In genomic region chr11:78586452-78587046, GRCh38 we compare ENCODE assay signal across 9 cellular contexts. TPM values are rescaled to one million over a fixed set of nuclear protein-coding genes. Genes with fewer than 3 reads are reported as not detected.
DNase-seq lines count a peak whose midpoint lies in the region; ATAC-seq and TF ChIP-seq lines count a peak whose summit lies in the region.
"Had no signal": no experiment of that assay in that cellular context is flagged by ENCODE, and none has a peak within 500 bp of the region (broad histone marks: within the 10 kb centered on the region; RNA-seq: fewer than 3 reads in every experiment).

No MANE protein-coding gene starts in this region.

- TF ChIP-seq CTCF in dorsolateral prefrontal cortex (IDR thresholded peaks at IDR 0.05 in 54 of 56, conservative IDR thresholded peaks at IDR 0.05 in 2 of 56; ENCODE audit: low read depth in 1 of 56, partially characterized antibody in 56 of 56) (peak in 43 of 56 donors; percentile 2 to 46 (median 28)), progenitor cell of endocrine pancreas (IDR thresholded peaks at IDR 0.05; ENCODE audit: unreplicated experiment) (peak; percentile 56)

- intact Hi-C loops in dorsolateral prefrontal cortex (cut with DNase I) (no loop called here), posterior cingulate gyrus (cut with DNase I) (no loop called here)

- peaks cover 7% of the 10 kb centered on the region for H3K36me3 Mint-ChIP-seq in progenitor cell of endocrine pancreas (ENCODE audit: insufficient read depth)

- no peak overlapping the region for H3K4me3 Mint-ChIP-seq in progenitor cell of endocrine pancreas (ENCODE audit: low read depth)

- H3K27ac Mint-ChIP-seq in progenitor cell of endocrine pancreas: no peak overlapping the region

- peaks cover 4% of the 10 kb centered on the region for H3K4me1 Mint-ChIP-seq in progenitor cell of endocrine pancreas (ENCODE audit: low read depth)

- H3K9me3 Mint-ChIP-seq in progenitor cell of endocrine pancreas (ENCODE audit: low read depth): peaks cover 17% of the 10 kb centered on the region

- no peak overlapping the region for H3K4me3 ChIP-seq in dorsolateral prefrontal cortex
- H3K4me3 ChIP-seq: BLaER1 had no signal

- H3K27me3 ChIP-seq in dorsolateral prefrontal cortex: no peaks in the 10 kb centered on the region
- H3K27me3 ChIP-seq: BLaER1 had no signal

- H3K27ac ChIP-seq in dorsolateral prefrontal cortex: no peak overlapping the region
- H3K27ac ChIP-seq: BLaER1 had no signal

- no peak for ATAC-seq in HG03442 (IDR thresholded peaks at IDR 0.05; ENCODE audit: unreplicated experiment)

- no peaks in the 10 kb centered on the region for H3K27me3 Mint-ChIP-seq in progenitor cell of endocrine pancreas

- DNase-seq in NCI-H2171 treated with DMSO at 0.1 percent for 48 hours (lab: John Stamatoyannopoulos, UW) (peak; percentile 41), NCI-H2171 (lab: John Stamatoyannopoulos, UW) (no peak), NCI-H146 treated with DMSO at 0.1 percent for 48 hours (lab: John Stamatoyannopoulos, UW; ENCODE audit: unreplicated experiment) (peak; percentile 12), dorsolateral prefrontal cortex (no peak), progenitor cell of endocrine pancreas (ENCODE audit: low spot score, unreplicated experiment) (no peak), 8988T (no peak), posterior cingulate gyrus (no peak)

RNA-seq across cellular contexts. Expression of gene NARS2, which starts 11.9 kb away (rescaled TPM):
- total RNA-seq in dorsolateral prefrontal cortex (10 to 100 TPM in 119 of 120 experiments, 1 to 10 TPM in 1; 9.8 to 23.2 (median 15.9) TPM), progenitor cell of endocrine pancreas (24.7 and 28.6 TPM in 2 replicates)

Comparison
In these comparisons a context has a peak if more than half of its experiments do, and no peak if none do; other contexts are left out.
1. DNase-seq: peak in NCI-H2171 treated with DMSO at 0.1 percent for 48 hours (single experiment) and NCI-H146 treated with DMSO at 0.1 percent for 48 hours (single experiment); none in NCI-H2171 (single experiment), dorsolateral prefrontal cortex (0 of 10), progenitor cell of endocrine pancreas (single experiment), 8988T (single experiment) and posterior cingulate gyrus (0 of 10).